Comparison of ENCODE assay signal across 25 cellular contexts in genomic region chr7:40640566-40640965, GRCh38.
DNase-seq lines count a peak whose midpoint lies in the region; ATAC-seq, FAIRE-seq and TF ChIP-seq lines count a peak whose summit lies in the region.
"Had no signal": no experiment of that assay in that cellular context is flagged by ENCODE, and none has a peak within 500 bp of the region (broad histone marks: within the 10 kb centered on the region; RNA-seq: fewer than 3 reads in every experiment).

No MANE protein-coding gene starts in this region.

- H3K36me3 Mint-ChIP-seq in activated naive CD4-positive, alpha-beta T cell treated with anti-CD3 and anti-CD28 coated beads for 36 hours (ENCODE audit: low read depth), result no peaks in the 10 kb centered on the region

- H3K27ac ChIP-seq in SJSA1 (no peak overlapping the region), endothelial cell of umbilical vein (ENCODE audit: insufficient read depth, low read depth, low read length) (no peak overlapping the region), transverse colon (no peak overlapping the region)
- H3K27ac ChIP-seq: GM23248 had no signal

- intact Hi-C loops in endothelial cell of umbilical vein (cut with micrococcal nuclease), result no loop called here
- intact Hi-C loops in activated naive CD4-positive, alpha-beta T cell treated with anti-CD3 and anti-CD28 coated beads for 36 hours (cut with micrococcal nuclease), result no loop called here
- intact Hi-C loops in transverse colon (cut with DNase I; ENCODE audit: low total_unique reads), result no loop called here

- H3K27me3 ChIP-seq in SJSA1 (replicated peaks) (no peaks in the 10 kb centered on the region), endothelial cell of umbilical vein (ENCODE audit: control insufficient read depth in 2 of 2, insufficient read depth in 2 of 2, low read length in 2 of 2) (no peaks in the 10 kb centered on the region), transverse colon (no peaks in the 10 kb centered on the region)

- no peak overlapping the region for H3K27ac Mint-ChIP-seq in activated naive CD4-positive, alpha-beta T cell treated with anti-CD3 and anti-CD28 coated beads for 36 hours
- H3K27ac Mint-ChIP-seq: B cell, H9 had no signal

- peaks cover 5% of the 10 kb centered on the region for H3K27me3 Mint-ChIP-seq in activated naive CD4-positive, alpha-beta T cell treated with anti-CD3 and anti-CD28 coated beads for 36 hours (ENCODE audit: low read depth)

- no peak for ATAC-seq in GM18502 (IDR thresholded peaks at IDR 0.05; ENCODE audit: poor library complexity, unreplicated experiment)
- ATAC-seq: HepG2 had no signal

- peaks cover 15% of the 10 kb centered on the region for H3K4me1 ChIP-seq in SJSA1 (replicated peaks)
- no peaks in the 10 kb centered on the region for H3K4me1 ChIP-seq in endothelial cell of umbilical vein (ENCODE audit: control insufficient read depth, extremely low read depth, insufficient read depth, low read length)
- no peaks in the 10 kb centered on the region for H3K4me1 ChIP-seq in transverse colon

- H3K4me2 ChIP-seq in endothelial cell of umbilical vein (ENCODE audit: insufficient read depth, low read length), result no peak overlapping the region

- dilution Hi-C loops in endothelial cell of umbilical vein (cut with MboI; ENCODE audit: extremely low pct_ligation_motif_present, low sequenced_read_pairs), result no loop called here

- DNase-seq in AG09319 (ENCODE audit: extremely low read depth, low read depth) (peak; percentile 38), SJSA1 (ENCODE audit: low read depth in 1 of 2, low spot score in 2 of 2) (peak; percentile 45 to 69), endothelial cell of umbilical vein (ENCODE audit: low read depth, low spot score) (peak; percentile 37), iris pigment epithelial cell (ENCODE audit: low read depth) (peak; percentile 16), C1 segment of cervical spinal cord (lab: John Stamatoyannopoulos, UW) (no peak), transverse colon (no peak)
- DNase-seq in activated naive CD4-positive, alpha-beta T cell treated with anti-CD3 and anti-CD28 coated beads for 36 hours, result no peak
- DNase-seq: Calu3, DMS79 treated with DMSO at 0.1 percent for 48 hours, GF-D8, GM23248, H9, KBM-7, MM.1S, NCI-H2029, NCI-H446 treated with DMSO at 0.1 percent for 48 hours, NCI-H526, Right ventricle myocardium superior, RPMI8226 had no signal

- TF ChIP-seq CTCF in AG09319 (IDR thresholded peaks at IDR 0.05; ENCODE audit: low read depth, low read length) (no peak), endothelial cell of umbilical vein (IDR thresholded peaks at IDR 0.05; ENCODE audit: extremely low read depth in 1 of 2, insufficient read depth in 1 of 2, low read depth in 1 of 2, low read length in 2 of 2) (no peak), transverse colon (IDR thresholded peaks at IDR 0.05) (no peak)

- H3K36me3 ChIP-seq in SJSA1 (no peaks in the 10 kb centered on the region), endothelial cell of umbilical vein (ENCODE audit: control insufficient read depth in 2 of 2, extremely low read depth in 1 of 2, insufficient read depth in 2 of 2, low read length in 2 of 2) (no peaks in the 10 kb centered on the region), transverse colon (no peaks in the 10 kb centered on the region)

- no peaks in the 10 kb centered on the region for H3K9me1 ChIP-seq in endothelial cell of umbilical vein (replicated peaks; ENCODE audit: control insufficient read depth, extremely low read depth, insufficient read depth, low read length)

- no peaks in the 10 kb centered on the region for H3K9me3 ChIP-seq in SJSA1 (replicated peaks)
- H3K9me3 ChIP-seq in endothelial cell of umbilical vein (replicated peaks; ENCODE audit: control insufficient read depth, insufficient read depth, low read length), result no peaks in the 10 kb centered on the region
- H3K9me3 ChIP-seq in transverse colon, result no peaks in the 10 kb centered on the region

- POLR2A ChIA-PET in endothelial cell of umbilical vein (lab: Charles Lee), result no interaction called here

- no peak for FAIRE-seq in endothelial cell of umbilical vein (lab: Jason Lieb, UNC)
- FAIRE-seq: A204.1, GM12891, GM19239, HepG2 had no signal

- no peaks in the 10 kb centered on the region for H4K20me1 ChIP-seq in endothelial cell of umbilical vein (replicated peaks; ENCODE audit: control insufficient read depth, extremely low read depth, insufficient read depth, low read length)

- no peak overlapping the region for H3K9ac ChIP-seq in endothelial cell of umbilical vein (replicated peaks; ENCODE audit: extremely low read depth, insufficient read depth, low read length)
- H3K9ac ChIP-seq: GM23248 had no signal

- no TSS peak for BruUV-seq in endothelial cell of umbilical vein (replicated peaks; lab: Mats Ljungman, UMichigan)

- TF ChIP-seq POLR2A in endothelial cell of umbilical vein (IDR thresholded peaks at IDR 0.05; ENCODE audit: low read depth, low read length), result no peak
- TF ChIP-seq POLR2A in transverse colon (IDR thresholded peaks at IDR 0.05), result no peak

- no peaks in the 10 kb centered on the region for H3K9me3 Mint-ChIP-seq in activated naive CD4-positive, alpha-beta T cell treated with anti-CD3 and anti-CD28 coated beads for 36 hours
- H3K9me3 Mint-ChIP-seq: H9 had no signal

- no peak overlapping the region for H3K4me3 Mint-ChIP-seq in activated naive CD4-positive, alpha-beta T cell treated with anti-CD3 and anti-CD28 coated beads for 36 hours
- H3K4me3 Mint-ChIP-seq: B cell, H9 had no signal

- WGBS in transverse colon (ENCODE audit: low coverage in 1 of 2), 2 donors, result 63 to 71% methylated on average over 3 of the region's 3 CpGs

- H3K4me1 Mint-ChIP-seq in activated naive CD4-positive, alpha-beta T cell treated with anti-CD3 and anti-CD28 coated beads for 36 hours (ENCODE audit: low read depth), result peaks cover 6% of the 10 kb centered on the region

- CTCF ChIA-PET in endothelial cell of umbilical vein (lab: Charles Lee), result no interaction called here
- CTCF ChIA-PET in activated naive CD4-positive, alpha-beta T cell treated with anti-CD3 and anti-CD28 coated beads for 36 hours (lab: Charles Lee), result no interaction called here

- TF ChIP-seq EP300 in transverse colon (IDR thresholded peaks at IDR 0.05; ENCODE audit: low read depth), result no peak

- in situ Hi-C loops in transverse colon (cut with MboI; ENCODE audit: low pct_ligation_motif_present in 1 of 4, low pct_unique_long_range_greater_than_20kb in 1 of 4, low sequenced_read_pairs in 3 of 4), result no loop called here

- no peaks in the 10 kb centered on the region for H3K79me2 ChIP-seq in endothelial cell of umbilical vein (ENCODE audit: control insufficient read depth, insufficient read depth, low read length)

- H2AFZ ChIP-seq in endothelial cell of umbilical vein (ENCODE audit: low read depth, low read length), result no peak overlapping the region
- H2AFZ ChIP-seq: GM23248 had no signal

- H3K4me3 ChIP-seq in SJSA1 (no peak overlapping the region), endothelial cell of umbilical vein (replicated peaks in 1 of 3; ENCODE audit: insufficient read depth in 1 of 3, low read depth in 1 of 3, low read length in 3 of 3) (no peak overlapping the region), transverse colon (no peak overlapping the region)
- H3K4me3 ChIP-seq: GM23248 had no signal

TF ChIP-seq in endothelial cell of umbilical vein, 7 proteins besides CTCF, POLR2A, EP300 and RAD21:
- TF ChIP-seq FOS (IDR thresholded peaks at IDR 0.05; ENCODE audit: borderline replicate concordance, insufficient read depth, low read length) (no peak), MYC (IDR thresholded peaks at IDR 0.05; ENCODE audit: low read depth, low read length) (no peak), GATA2 (IDR thresholded peaks at IDR 0.05; ENCODE audit: insufficient read depth, insufficient read length, low read depth, low read length) (no peak)

Comparison
In these comparisons a context has a peak if more than half of its experiments do, and no peak if none do; other contexts are left out.
1. DNase-seq: peak in AG09319 (single experiment), SJSA1 (2 of 2), endothelial cell of umbilical vein (single experiment) and iris pigment epithelial cell (single experiment); none in C1 segment of cervical spinal cord (0 of 14), activated naive CD4-positive, alpha-beta T cell treated with anti-CD3 and anti-CD28 coated beads for 36 hours (single experiment) and transverse colon (single experiment).